9 cellular contexts compared by ENCODE assay signal in genomic region chr11:15852179-15852578, GRCh38.
DNase-seq lines count a peak whose midpoint lies in the region; ATAC-seq, FAIRE-seq and TF ChIP-seq lines count a peak whose summit lies in the region.
"Had no signal": no experiment of that assay in that cellular context is flagged by ENCODE, and none has a peak within 500 bp of the region (broad histone marks: within the 10 kb centered on the region; RNA-seq: fewer than 3 reads in every experiment).

No MANE protein-coding gene starts in this region.

- no peaks in the 10 kb centered on the region for H4K20me1 ChIP-seq in DND-41 (ENCODE audit: insufficient read depth, low read length)

- no peaks in the 10 kb centered on the region for H3K4me1 ChIP-seq in DND-41 (ENCODE audit: insufficient read depth, low read length)
- no peaks in the 10 kb centered on the region for H3K4me1 ChIP-seq in mesendoderm (ENCODE audit: control insufficient read depth, low read depth, low read length)

- no peak overlapping the region for H3K56ac ChIP-seq in mesendoderm (ENCODE audit: low read length)

- peaks cover 3% of the 10 kb centered on the region for H3K27me3 ChIP-seq in DND-41 (ENCODE audit: insufficient read depth, low read length, poor library complexity)
- H3K27me3 ChIP-seq in bronchial epithelial cell (ENCODE audit: control insufficient read depth, insufficient read depth, low read length): no peaks in the 10 kb centered on the region
- no peaks in the 10 kb centered on the region for H3K27me3 ChIP-seq in mesendoderm (ENCODE audit: insufficient read depth, low read length, poor library complexity)

- H3K18ac ChIP-seq in mesendoderm (ENCODE audit: low read length): no peak overlapping the region

- FAIRE-seq in bronchial epithelial cell (lab: Jason Lieb, UNC): no peak

- no peak overlapping the region for H2BK120ac ChIP-seq in mesendoderm (ENCODE audit: low read depth, low read length)

- TF ChIP-seq CTCF in DND-41 (IDR thresholded peaks at IDR 0.05; ENCODE audit: borderline replicate concordance, extremely low read depth, low read length, poor library complexity, severe bottlenecking) (peak; percentile 26), bronchial epithelial cell (IDR thresholded peaks at IDR 0.05; ENCODE audit: insufficient read depth, low read length, severe bottlenecking) (peak; percentile 57)

- no peaks in the 10 kb centered on the region for H3K36me3 ChIP-seq in DND-41 (ENCODE audit: insufficient read depth, low read length)
- no peaks in the 10 kb centered on the region for H3K36me3 ChIP-seq in bronchial epithelial cell (ENCODE audit: control insufficient read depth, insufficient read depth, low read length)
- no peaks in the 10 kb centered on the region for H3K36me3 ChIP-seq in mesendoderm (ENCODE audit: control insufficient read depth, insufficient read depth, low read length)

- H2BK15ac ChIP-seq in mesendoderm (replicated peaks; ENCODE audit: low read depth): no peak overlapping the region

- no peak overlapping the region for H3K9ac ChIP-seq in DND-41 (ENCODE audit: low read depth, low read length)
- H3K9ac ChIP-seq in mesendoderm (ENCODE audit: low read length): no peak overlapping the region

- no peak overlapping the region for H2BK5ac ChIP-seq in mesendoderm (ENCODE audit: low read length)

- H3K27ac ChIP-seq in DND-41 (ENCODE audit: low read length): no peak overlapping the region
- H3K27ac ChIP-seq in mesendoderm (ENCODE audit: low read depth, low read length): no peak overlapping the region

- H2AFZ ChIP-seq in DND-41 (ENCODE audit: low read depth, low read length): no peak overlapping the region

- no peaks in the 10 kb centered on the region for H3K79me2 ChIP-seq in DND-41 (ENCODE audit: insufficient read depth, low read length)
- no peaks in the 10 kb centered on the region for H3K79me2 ChIP-seq in mesendoderm (ENCODE audit: control insufficient read depth, insufficient read depth, low read length)

- H3K79me1 ChIP-seq in mesendoderm (ENCODE audit: low read length): no peaks in the 10 kb centered on the region

- H4K8ac ChIP-seq in mesendoderm (ENCODE audit: low read depth, low read length): no peak overlapping the region

- WGBS in mesendoderm (ENCODE audit: extremely low coverage, insufficient coverage, low lambda C conversion rate): no CpG with 5 or more reads among the region's 3 CpGs

- no peak overlapping the region for H3K4ac ChIP-seq in mesendoderm (ENCODE audit: low read depth, low read length)

- H2AK5ac ChIP-seq in mesendoderm (ENCODE audit: low read length): no peak overlapping the region

- no peak overlapping the region for H3K4me2 ChIP-seq in DND-41 (ENCODE audit: insufficient read depth, low read length)
- no peak overlapping the region for H3K4me2 ChIP-seq in mesendoderm (ENCODE audit: low read length)

- H3K9me3 ChIP-seq in DND-41 (ENCODE audit: insufficient read depth, low read length, severe bottlenecking): no peaks in the 10 kb centered on the region

- ATAC-seq in DND-41 (ENCODE audit: insufficient read depth, low read depth) (no peak), HG02973 (IDR thresholded peaks at IDR 0.05; ENCODE audit: unreplicated experiment) (no peak), GM21737 (IDR thresholded peaks at IDR 0.05; ENCODE audit: unreplicated experiment) (no peak), HG03520 (IDR thresholded peaks at IDR 0.05; ENCODE audit: unreplicated experiment) (no peak)
- ATAC-seq: activated CD4-positive, CD25-positive, alpha-beta regulatory T cell treated with anti-CD3 and anti-CD28 coated beads, Interleukin-2, amount 50 U/mL, for 24 hours had no signal

- H3K4me3 ChIP-seq in DND-41 (ENCODE audit: low read depth in 1 of 2, low read length in 2 of 2): no peak overlapping the region
- H3K4me3 ChIP-seq in Jurkat, Clone E6-1 (ENCODE audit: low read length): no peak overlapping the region
- no peak overlapping the region for H3K4me3 ChIP-seq in bronchial epithelial cell (ENCODE audit: low read depth, low read length)
- no peak overlapping the region for H3K4me3 ChIP-seq in mesendoderm (ENCODE audit: low read length)

- no peak for DNase-seq in DND-41
- peak; percentile 2 for DNase-seq in Jurkat, Clone E6-1 (ENCODE audit: low read depth, low spot score)
- DNase-seq in bronchial epithelial cell (ENCODE audit: low read depth): peak; percentile 46
- peak; percentile 55 for DNase-seq in mesendoderm
- no peak for DNase-seq in foreskin melanocyte

- no peak overlapping the region for H4K5ac ChIP-seq in mesendoderm (ENCODE audit: low read length)

- no peak overlapping the region for H3K23ac ChIP-seq in mesendoderm (ENCODE audit: low read length)

Comparison
In these comparisons a context has a peak if more than half of its experiments do, and no peak if none do; other contexts are left out.
1. DNase-seq: peak in Jurkat, Clone E6-1 (single experiment), bronchial epithelial cell (single experiment) and mesendoderm (single experiment); none in DND-41 (single experiment) and foreskin melanocyte (single experiment).